In the genomic region with DNA sequence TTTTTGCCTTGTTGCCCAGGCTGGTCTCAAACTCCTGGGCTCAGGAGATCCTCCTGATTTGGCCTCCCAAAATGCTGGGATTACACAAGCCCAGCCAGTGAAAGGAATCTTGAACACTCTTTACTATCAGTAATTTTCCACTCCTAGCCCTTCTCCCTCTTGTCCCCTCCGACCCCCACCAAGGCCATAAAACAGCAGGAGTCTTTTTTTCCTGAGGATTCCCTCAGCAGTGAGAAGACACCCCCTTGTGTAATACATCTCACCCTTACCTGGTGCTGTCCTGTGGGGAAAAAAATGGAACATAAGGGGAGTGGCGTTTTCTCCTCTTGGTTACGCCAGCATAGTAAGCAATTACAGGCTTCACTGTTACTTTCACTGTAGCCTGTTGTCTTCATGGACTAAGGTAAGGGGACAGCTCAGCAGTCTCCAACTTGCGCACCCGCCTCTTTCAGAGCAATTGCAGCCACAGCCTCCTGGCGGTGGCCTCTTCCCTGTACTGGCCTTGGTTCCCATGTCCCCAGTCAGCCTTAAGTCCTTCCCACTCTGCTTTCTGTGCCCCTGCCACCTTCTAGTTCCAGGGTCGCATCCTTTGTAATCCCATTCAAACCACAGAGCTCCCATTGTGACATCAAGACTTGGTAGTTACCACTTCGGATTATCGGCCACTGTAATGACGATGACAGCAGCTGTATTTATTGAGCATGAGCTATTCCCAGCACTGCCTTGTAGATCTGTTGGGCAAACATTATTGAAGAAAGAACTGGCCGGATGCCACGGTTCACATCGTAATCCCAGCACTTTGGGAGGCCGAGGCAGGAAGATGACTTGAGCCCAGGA, we compare ENCODE assay signal across 1 cellular context.
A peak's percentile ranks its signal among the peaks of the same experiment; 100 is the strongest.
TF ChIP-seq lines count a peak whose summit lies in the region.

No MANE protein-coding gene starts in this region.

TF ChIP-seq in HepG2, 621 proteins besides CTCF, POLR2A, EP300 and RAD21 (continued from another document and continues in another):
- TF ChIP-seq ZNF713 (CRISPR knock-in tag; IDR thresholded peaks at IDR 0.05) = no peak
- no peak for TF ChIP-seq FOXM1 (CRISPR knock-in tag; IDR thresholded peaks at IDR 0.05)
- peak; percentile 51; the same call in 1 of the 2 replicates for TF ChIP-seq FOXA3 (CRISPR knock-in tag; IDR thresholded peaks at IDR 0.05)
- TF ChIP-seq ZNF296 (CRISPR knock-in tag; conservative IDR thresholded peaks at IDR 0.05) = no peak
- no peak for TF ChIP-seq ESRRA (CRISPR knock-in tag; IDR thresholded peaks at IDR 0.05; ENCODE audit: low read depth)
- no peak; the same call in 1 of the 2 replicates for TF ChIP-seq SMAD3 (CRISPR knock-in tag; IDR thresholded peaks at IDR 0.05)
- TF ChIP-seq, protein P1, sequence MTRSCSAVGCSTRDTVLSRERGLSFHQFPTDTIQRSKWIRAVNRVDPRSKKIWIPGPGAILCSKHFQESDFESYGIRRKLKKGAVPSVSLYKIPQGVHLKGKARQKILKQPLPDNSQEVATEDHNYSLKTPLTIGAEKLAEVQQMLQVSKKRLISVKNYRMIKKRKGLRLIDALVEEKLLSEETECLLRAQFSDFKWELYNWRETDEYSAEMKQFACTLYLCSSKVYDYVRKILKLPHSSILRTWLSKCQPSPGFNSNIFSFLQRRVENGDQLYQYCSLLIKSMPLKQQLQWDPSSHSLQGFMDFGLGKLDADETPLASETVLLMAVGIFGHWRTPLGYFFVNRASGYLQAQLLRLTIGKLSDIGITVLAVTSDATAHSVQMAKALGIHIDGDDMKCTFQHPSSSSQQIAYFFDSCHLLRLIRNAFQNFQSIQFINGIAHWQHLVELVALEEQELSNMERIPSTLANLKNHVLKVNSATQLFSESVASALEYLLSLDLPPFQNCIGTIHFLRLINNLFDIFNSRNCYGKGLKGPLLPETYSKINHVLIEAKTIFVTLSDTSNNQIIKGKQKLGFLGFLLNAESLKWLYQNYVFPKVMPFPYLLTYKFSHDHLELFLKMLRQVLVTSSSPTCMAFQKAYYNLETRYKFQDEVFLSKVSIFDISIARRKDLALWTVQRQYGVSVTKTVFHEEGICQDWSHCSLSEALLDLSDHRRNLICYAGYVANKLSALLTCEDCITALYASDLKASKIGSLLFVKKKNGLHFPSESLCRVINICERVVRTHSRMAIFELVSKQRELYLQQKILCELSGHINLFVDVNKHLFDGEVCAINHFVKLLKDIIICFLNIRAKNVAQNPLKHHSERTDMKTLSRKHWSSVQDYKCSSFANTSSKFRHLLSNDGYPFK (CRISPR knock-in tag; IDR thresholded peaks at IDR 0.05; ENCODE audit: borderline replicate concordance) = no peak
- TF ChIP-seq ZNF333 (CRISPR knock-in tag; IDR thresholded peaks at IDR 0.05; ENCODE audit: borderline replicate concordance) = no peak
- no peak for TF ChIP-seq MAFF (IDR thresholded peaks at IDR 0.05; ENCODE audit: low read depth, low read length)
- TF ChIP-seq, protein P2, sequence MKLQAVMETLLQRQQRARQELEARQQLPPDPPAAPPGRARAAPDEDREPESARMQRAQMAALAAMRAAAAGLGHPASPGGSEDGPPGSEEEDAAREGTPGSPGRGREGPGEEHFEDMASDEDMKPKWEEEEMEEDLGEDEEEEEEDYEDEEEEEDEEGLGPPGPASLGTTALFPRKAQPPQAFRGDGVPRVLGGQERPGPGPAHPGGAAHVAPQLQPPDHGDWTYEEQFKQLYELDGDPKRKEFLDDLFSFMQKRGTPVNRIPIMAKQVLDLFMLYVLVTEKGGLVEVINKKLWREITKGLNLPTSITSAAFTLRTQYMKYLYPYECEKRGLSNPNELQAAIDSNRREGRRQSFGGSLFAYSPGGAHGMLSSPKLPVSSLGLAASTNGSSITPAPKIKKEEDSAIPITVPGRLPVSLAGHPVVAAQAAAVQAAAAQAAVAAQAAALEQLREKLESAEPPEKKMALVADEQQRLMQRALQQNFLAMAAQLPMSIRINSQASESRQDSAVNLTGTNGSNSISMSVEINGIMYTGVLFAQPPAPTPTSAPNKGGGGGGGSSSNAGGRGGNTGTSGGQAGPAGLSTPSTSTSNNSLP (IDR thresholded peaks at IDR 0.05; ENCODE audit: low read depth, low read length) = no peak
- TF ChIP-seq, protein P3, sequence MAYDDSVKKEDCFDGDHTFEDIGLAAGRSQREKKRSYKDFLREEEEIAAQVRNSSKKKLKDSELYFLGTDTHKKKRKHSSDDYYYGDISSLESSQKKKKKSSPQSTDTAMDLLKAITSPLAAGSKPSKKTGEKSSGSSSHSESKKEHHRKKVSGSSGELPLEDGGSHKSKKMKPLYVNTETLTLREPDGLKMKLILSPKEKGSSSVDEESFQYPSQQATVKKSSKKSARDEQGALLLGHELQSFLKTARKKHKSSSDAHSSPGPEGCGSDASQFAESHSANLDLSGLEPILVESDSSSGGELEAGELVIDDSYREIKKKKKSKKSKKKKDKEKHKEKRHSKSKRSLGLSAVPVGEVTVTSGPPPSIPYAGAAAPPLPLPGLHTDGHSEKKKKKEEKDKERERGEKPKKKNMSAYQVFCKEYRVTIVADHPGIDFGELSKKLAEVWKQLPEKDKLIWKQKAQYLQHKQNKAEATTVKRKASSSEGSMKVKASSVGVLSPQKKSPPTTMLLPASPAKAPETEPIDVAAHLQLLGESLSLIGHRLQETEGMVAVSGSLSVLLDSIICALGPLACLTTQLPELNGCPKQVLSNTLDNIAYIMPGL (CRISPR knock-in tag; IDR thresholded peaks at IDR 0.05; ENCODE audit: borderline replicate concordance in 1 of 2, low read depth in 1 of 2) = peak; percentile 28 to 40; a peak in 2 of 4 replicates
- TF ChIP-seq ZSCAN31 (CRISPR knock-in tag; IDR thresholded peaks at IDR 0.05; ENCODE audit: low read depth) = no peak
- TF ChIP-seq HNRNPK (IDR thresholded peaks at IDR 0.05; ENCODE audit: low read depth, low read length, poor library complexity, severe bottlenecking) = no peak
- TF ChIP-seq FOSL2 (CRISPR knock-in tag; IDR thresholded peaks at IDR 0.05) = peak; percentile 41
- no peak for TF ChIP-seq ZNF225 (CRISPR knock-in tag; IDR thresholded peaks at IDR 0.05)
- 0 out of 2 replicates have a peak, but pooled peaks have one; percentile 10 for TF ChIP-seq ELF3 (CRISPR knock-in tag; IDR thresholded peaks at IDR 0.05)
- TF ChIP-seq, protein P4, sequence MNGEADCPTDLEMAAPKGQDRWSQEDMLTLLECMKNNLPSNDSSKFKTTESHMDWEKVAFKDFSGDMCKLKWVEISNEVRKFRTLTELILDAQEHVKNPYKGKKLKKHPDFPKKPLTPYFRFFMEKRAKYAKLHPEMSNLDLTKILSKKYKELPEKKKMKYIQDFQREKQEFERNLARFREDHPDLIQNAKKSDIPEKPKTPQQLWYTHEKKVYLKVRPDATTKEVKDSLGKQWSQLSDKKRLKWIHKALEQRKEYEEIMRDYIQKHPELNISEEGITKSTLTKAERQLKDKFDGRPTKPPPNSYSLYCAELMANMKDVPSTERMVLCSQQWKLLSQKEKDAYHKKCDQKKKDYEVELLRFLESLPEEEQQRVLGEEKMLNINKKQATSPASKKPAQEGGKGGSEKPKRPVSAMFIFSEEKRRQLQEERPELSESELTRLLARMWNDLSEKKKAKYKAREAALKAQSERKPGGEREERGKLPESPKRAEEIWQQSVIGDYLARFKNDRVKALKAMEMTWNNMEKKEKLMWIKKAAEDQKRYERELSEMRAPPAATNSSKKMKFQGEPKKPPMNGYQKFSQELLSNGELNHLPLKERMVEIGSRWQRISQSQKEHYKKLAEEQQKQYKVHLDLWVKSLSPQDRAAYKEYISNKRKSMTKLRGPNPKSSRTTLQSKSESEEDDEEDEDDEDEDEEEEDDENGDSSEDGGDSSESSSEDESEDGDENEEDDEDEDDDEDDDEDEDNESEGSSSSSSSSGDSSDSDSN (CRISPR knock-in tag; IDR thresholded peaks at IDR 0.05) = no peak
- TF ChIP-seq YY1 (IDR thresholded peaks at IDR 0.05; ENCODE audit: insufficient read depth, insufficient replicate concordance, low read depth, low read length) = no peak
- no peak for TF ChIP-seq PCBP2 (optimal IDR thresholded peaks at IDR 0.05; ENCODE audit: low read depth, low read length, poor library complexity, severe bottlenecking)
- TF ChIP-seq, protein P5, sequence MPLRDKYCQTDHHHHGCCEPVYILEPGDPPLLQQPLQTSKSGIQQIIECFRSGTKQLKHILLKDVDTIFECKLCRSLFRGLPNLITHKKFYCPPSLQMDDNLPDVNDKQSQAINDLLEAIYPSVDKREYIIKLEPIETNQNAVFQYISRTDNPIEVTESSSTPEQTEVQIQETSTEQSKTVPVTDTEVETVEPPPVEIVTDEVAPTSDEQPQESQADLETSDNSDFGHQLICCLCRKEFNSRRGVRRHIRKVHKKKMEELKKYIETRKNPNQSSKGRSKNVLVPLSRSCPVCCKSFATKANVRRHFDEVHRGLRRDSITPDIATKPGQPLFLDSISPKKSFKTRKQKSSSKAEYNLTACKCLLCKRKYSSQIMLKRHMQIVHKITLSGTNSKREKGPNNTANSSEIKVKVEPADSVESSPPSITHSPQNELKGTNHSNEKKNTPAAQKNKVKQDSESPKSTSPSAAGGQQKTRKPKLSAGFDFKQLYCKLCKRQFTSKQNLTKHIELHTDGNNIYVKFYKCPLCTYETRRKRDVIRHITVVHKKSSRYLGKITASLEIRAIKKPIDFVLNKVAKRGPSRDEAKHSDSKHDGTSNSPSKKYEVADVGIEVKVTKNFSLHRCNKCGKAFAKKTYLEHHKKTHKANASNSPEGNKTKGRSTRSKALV (CRISPR knock-in tag; IDR thresholded peaks at IDR 0.05) = no peak
- TF ChIP-seq ZNF614 (CRISPR knock-in tag; IDR thresholded peaks at IDR 0.05; ENCODE audit: borderline replicate concordance) = no peak
- no peak for TF ChIP-seq ZNF552 (CRISPR knock-in tag; IDR thresholded peaks at IDR 0.05; ENCODE audit: borderline replicate concordance)
- TF ChIP-seq, protein P6, sequence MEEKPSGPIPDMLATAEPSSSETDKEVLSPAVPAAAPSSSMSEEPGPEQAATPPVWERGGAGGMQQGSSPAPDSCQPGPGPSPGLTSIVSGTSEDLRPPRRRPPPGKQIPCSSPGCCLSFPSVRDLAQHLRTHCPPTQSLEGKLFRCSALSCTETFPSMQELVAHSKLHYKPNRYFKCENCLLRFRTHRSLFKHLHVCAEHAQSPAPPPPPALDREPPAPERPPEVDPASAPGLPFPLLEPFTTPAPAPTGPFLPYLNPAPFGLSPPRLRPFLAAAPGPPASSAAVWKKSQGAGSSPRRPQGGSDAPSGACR (CRISPR knock-in tag; IDR thresholded peaks at IDR 0.05) = no peak
- TF ChIP-seq, protein P7, sequence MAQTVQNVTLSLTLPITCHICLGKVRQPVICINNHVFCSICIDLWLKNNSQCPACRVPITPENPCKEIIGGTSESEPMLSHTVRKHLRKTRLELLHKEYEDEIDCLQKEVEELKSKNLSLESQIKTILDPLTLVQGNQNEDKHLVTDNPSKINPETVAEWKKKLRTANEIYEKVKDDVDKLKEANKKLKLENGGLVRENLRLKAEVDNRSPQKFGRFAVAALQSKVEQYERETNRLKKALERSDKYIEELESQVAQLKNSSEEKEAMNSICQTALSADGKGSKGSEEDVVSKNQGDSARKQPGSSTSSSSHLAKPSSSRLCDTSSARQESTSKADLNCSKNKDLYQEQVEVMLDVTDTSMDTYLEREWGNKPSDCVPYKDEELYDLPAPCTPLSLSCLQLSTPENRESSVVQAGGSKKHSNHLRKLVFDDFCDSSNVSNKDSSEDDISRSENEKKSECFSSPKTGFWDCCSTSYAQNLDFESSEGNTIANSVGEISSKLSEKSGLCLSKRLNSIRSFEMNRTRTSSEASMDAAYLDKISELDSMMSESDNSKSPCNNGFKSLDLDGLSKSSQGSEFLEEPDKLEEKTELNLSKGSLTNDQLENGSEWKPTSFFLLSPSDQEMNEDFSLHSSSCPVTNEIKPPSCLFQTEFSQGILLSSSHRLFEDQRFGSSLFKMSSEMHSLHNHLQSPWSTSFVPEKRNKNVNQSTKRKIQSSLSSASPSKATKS (CRISPR knock-in tag; IDR thresholded peaks at IDR 0.05) = no peak
- TF ChIP-seq MTF2 (CRISPR knock-in tag; IDR thresholded peaks at IDR 0.05; ENCODE audit: borderline replicate concordance) = no peak
- TF ChIP-seq XBP1 (CRISPR knock-in tag; IDR thresholded peaks at IDR 0.05) = no peak
- TF ChIP-seq ZNF768 (CRISPR knock-in tag; IDR thresholded peaks at IDR 0.05) = no peak
- TF ChIP-seq RBM22 (optimal IDR thresholded peaks at IDR 0.05; ENCODE audit: low read length) = no peak
- TF ChIP-seq, protein P8, sequence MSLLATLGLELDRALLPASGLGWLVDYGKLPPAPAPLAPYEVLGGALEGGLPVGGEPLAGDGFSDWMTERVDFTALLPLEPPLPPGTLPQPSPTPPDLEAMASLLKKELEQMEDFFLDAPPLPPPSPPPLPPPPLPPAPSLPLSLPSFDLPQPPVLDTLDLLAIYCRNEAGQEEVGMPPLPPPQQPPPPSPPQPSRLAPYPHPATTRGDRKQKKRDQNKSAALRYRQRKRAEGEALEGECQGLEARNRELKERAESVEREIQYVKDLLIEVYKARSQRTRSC (CRISPR knock-in tag; IDR thresholded peaks at IDR 0.05; ENCODE audit: low read depth) = no peak
- TF ChIP-seq HES4 (CRISPR knock-in tag; IDR thresholded peaks at IDR 0.05; ENCODE audit: borderline replicate concordance) = no peak
- no peak for TF ChIP-seq XRCC5 (optimal IDR thresholded peaks at IDR 0.05; ENCODE audit: low read length)
- TF ChIP-seq ZNF607 (CRISPR knock-in tag; IDR thresholded peaks at IDR 0.05; ENCODE audit: borderline replicate concordance) = no peak
- TF ChIP-seq, protein P9, sequence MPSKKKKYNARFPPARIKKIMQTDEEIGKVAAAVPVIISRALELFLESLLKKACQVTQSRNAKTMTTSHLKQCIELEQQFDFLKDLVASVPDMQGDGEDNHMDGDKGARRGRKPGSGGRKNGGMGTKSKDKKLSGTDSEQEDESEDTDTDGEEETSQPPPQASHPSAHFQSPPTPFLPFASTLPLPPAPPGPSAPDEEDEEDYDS (CRISPR knock-in tag; IDR thresholded peaks at IDR 0.05) = no peak
- TF ChIP-seq ZSCAN12 (CRISPR knock-in tag; IDR thresholded peaks at IDR 0.05) = no peak
- TF ChIP-seq, protein P10, sequence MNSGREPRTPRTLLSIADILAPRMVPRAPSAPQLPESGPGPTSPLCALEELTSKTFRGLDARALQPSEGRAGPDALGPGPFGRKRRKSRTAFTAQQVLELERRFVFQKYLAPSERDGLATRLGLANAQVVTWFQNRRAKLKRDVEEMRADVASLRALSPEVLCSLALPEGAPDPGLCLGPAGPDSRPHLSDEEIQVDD (CRISPR knock-in tag; IDR thresholded peaks at IDR 0.05; ENCODE audit: borderline replicate concordance) = no peak
- peak; percentile 9; the same call in 1 of the 2 replicates for TF ChIP-seq MYC (CRISPR knock-in tag; IDR thresholded peaks at IDR 0.05; ENCODE audit: borderline replicate concordance)
- no peak for TF ChIP-seq GPN1 (CRISPR knock-in tag; IDR thresholded peaks at IDR 0.05; ENCODE audit: borderline replicate concordance)
- TF ChIP-seq, protein P11, sequence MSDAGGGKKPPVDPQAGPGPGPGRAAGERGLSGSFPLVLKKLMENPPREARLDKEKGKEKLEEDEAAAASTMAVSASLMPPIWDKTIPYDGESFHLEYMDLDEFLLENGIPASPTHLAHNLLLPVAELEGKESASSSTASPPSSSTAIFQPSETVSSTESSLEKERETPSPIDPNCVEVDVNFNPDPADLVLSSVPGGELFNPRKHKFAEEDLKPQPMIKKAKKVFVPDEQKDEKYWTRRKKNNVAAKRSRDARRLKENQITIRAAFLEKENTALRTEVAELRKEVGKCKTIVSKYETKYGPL (CRISPR knock-in tag; IDR thresholded peaks at IDR 0.05) = no peak
- TF ChIP-seq SKI (IDR thresholded peaks at IDR 0.05; ENCODE audit: partially characterized antibody) = no peak
- TF ChIP-seq REL (CRISPR knock-in tag; conservative IDR thresholded peaks at IDR 0.05) = no peak
- no peak for TF ChIP-seq TEAD2 (CRISPR knock-in tag; IDR thresholded peaks at IDR 0.05)
- TF ChIP-seq ZFP62 (CRISPR knock-in tag; IDR thresholded peaks at IDR 0.05) = no peak
- TF ChIP-seq WIZ (CRISPR knock-in tag; IDR thresholded peaks at IDR 0.05) = no peak
- TF ChIP-seq ZNF720 (CRISPR knock-in tag; IDR thresholded peaks at IDR 0.05) = no peak
- no peak for TF ChIP-seq ZNF891 (CRISPR knock-in tag; IDR thresholded peaks at IDR 0.05)
- TF ChIP-seq SIN3A (IDR thresholded peaks at IDR 0.05; ENCODE audit: borderline replicate concordance, low read depth, low read length) = no peak
- TF ChIP-seq ZNF841 (CRISPR knock-in tag; IDR thresholded peaks at IDR 0.05; ENCODE audit: borderline replicate concordance) = no peak
- no peak for TF ChIP-seq ZNF572 (CRISPR knock-in tag; IDR thresholded peaks at IDR 0.05)
